Comparison of ENCODE assay signal across 18 cellular contexts in genomic region chr3:150177673-150178378, GRCh38.
DNase-seq lines count a peak whose midpoint lies in the region; ATAC-seq and TF ChIP-seq lines count a peak whose summit lies in the region.
"Had no signal": no experiment of that assay in that cellular context is flagged by ENCODE, and none has a peak within 500 bp of the region (broad histone marks: within the 10 kb centered on the region; RNA-seq: fewer than 3 reads in every experiment).

No MANE protein-coding gene starts in this region.

- DNase-seq in Daoy (ENCODE audit: low read depth): peak; percentile 44
- DNase-seq in RKO (ENCODE audit: low spot score): peak; percentile 68
- peak; percentile 88 for DNase-seq in osteoblast (ENCODE audit: insufficient read length, low spot score, missing footprints)
- DNase-seq in NCI-H524 treated with DMSO at 0.1 percent for 48 hours (lab: John Stamatoyannopoulos, UW): no peak
- DNase-seq in activated T-cell treated with anti-CD3 and anti-CD28 coated beads, Interleukin-2, amount 50 U/mL, for 48 hours: no peak
- no peak for DNase-seq in H4 (ENCODE audit: low spot score)
- DNase-seq: activated CD8-positive, alpha-beta memory T cell treated with anti-CD3 and anti-CD28 coated beads, Interleukin-2, amount 10 ng/mL, durations not matched to agents 7 days and 5 days; activated naive CD4-positive, alpha-beta T cell treated with anti-CD3 and anti-CD28 coated beads, Interleukin-2, amount 50 U/mL, for 16 hours; KG1; left cardiac atrium; NCI-H187 treated with DMSO at 0.1 percent for 48 hours; NCI-H774; SHP77; stomach had no signal

- no peaks in the 10 kb centered on the region for H3K27me3 ChIP-seq in osteoblast (ENCODE audit: insufficient read depth, low read length)
- H3K27me3 ChIP-seq: stomach had no signal

- H3K27ac ChIP-seq in osteoblast (ENCODE audit: low read depth, low read length): no peak overlapping the region
- H3K27ac ChIP-seq: coronary artery, stomach had no signal

- H3K79me2 ChIP-seq in osteoblast (ENCODE audit: insufficient read depth, low read length): no peaks in the 10 kb centered on the region

- H2AFZ ChIP-seq in osteoblast (ENCODE audit: low read length): no peak overlapping the region

- no peaks in the 10 kb centered on the region for H3K9me3 ChIP-seq in osteoblast (ENCODE audit: low read depth, low read length)
- H3K9me3 ChIP-seq: stomach had no signal

- no peak overlapping the region for H3K4me2 ChIP-seq in osteoblast (ENCODE audit: insufficient read depth, low read length)

- TF ChIP-seq CTCF in osteoblast (IDR thresholded peaks at IDR 0.05; ENCODE audit: extremely low read depth, low read depth, low read length): no peak

- no peaks in the 10 kb centered on the region for H4K20me1 ChIP-seq in osteoblast (ENCODE audit: insufficient read depth, low read length)

- no peak overlapping the region for H3K4me3 ChIP-seq in osteoblast (ENCODE audit: insufficient read depth, low read length)
- H3K4me3 ChIP-seq: coronary artery, stomach had no signal

- ATAC-seq in esophagus mucosa (peak; percentile 48), GM19463 (IDR thresholded peaks at IDR 0.05; ENCODE audit: unreplicated experiment) (no peak)
- ATAC-seq: activated CD8-positive, alpha-beta memory T cell treated with anti-CD3 and anti-CD28 coated beads, Interleukin-2, amount 10 ng/mL, durations not matched to agents 7 days and 5 days; left cardiac atrium; sciatic nerve had no signal

- no peaks in the 10 kb centered on the region for H3K36me3 ChIP-seq in osteoblast (ENCODE audit: insufficient read depth, low read length)
- H3K36me3 ChIP-seq: stomach had no signal

- H3K4me1 ChIP-seq in osteoblast (ENCODE audit: insufficient read depth, low read length): peaks cover 13% of the 10 kb centered on the region

Comparison
In these comparisons a context has a peak if more than half of its experiments do, and no peak if none do; other contexts are left out.
1. DNase-seq: peak in Daoy (single experiment), RKO (single experiment) and osteoblast (single experiment); none in NCI-H524 treated with DMSO at 0.1 percent for 48 hours (single experiment), activated T-cell treated with anti-CD3 and anti-CD28 coated beads, Interleukin-2, amount 50 U/mL, for 48 hours (0 of 2) and H4 (single experiment).